Comparison of ENCODE assay signal across 10 cellular contexts in the genomic region with DNA sequence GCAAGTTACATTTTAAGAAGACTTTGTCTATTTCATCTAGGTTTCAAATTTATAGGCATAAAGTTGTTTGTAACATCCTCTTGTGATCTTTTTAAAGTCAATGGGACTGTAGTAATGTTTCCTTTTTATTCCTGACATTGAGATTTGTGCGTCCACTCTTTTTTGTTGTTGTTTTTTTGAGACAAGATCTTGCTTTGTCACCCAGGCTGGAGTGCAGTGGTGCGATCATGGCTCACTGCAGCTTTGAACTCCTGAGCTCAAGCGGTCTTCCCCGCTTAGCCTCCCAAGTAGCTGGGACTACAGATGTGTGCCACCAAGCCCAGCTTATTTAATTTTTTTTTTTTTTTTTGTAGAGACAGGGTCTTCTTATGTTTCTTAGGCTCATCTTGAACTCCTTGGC.
"Had no signal": no experiment of that assay in that cellular context is flagged by ENCODE, and none has a peak within 500 bp of the region (broad histone marks: within the 10 kb centered on the region; RNA-seq: fewer than 3 reads in every experiment).

No MANE protein-coding gene starts in this region.

- H3K27ac ChIP-seq: GM23248 had no signal

- DNase-seq: GM23248, GOT3, H7, H9, HCEC 1CT, HFFc6 had no signal

- H3K4me2 ChIP-seq: GM23338 had no signal

- H3K9ac ChIP-seq: GM23248 had no signal

- H3K9me3 ChIP-seq: HAP-1 had no signal

- FAIRE-seq: H1, H54 had no signal

- H2AFZ ChIP-seq: GM23248, GM23338 had no signal

- H3K4me3 ChIP-seq: GM23248, GM23338, HAP-1 had no signal

- H3K36me3 ChIP-seq: HAP-1 had no signal
